ENCODE assay signal across 11 cellular contexts in genomic region chr7:47720141-47720906, GRCh38.
DNase-seq lines count a peak whose midpoint lies in the region; ATAC-seq, FAIRE-seq and TF ChIP-seq lines count a peak whose summit lies in the region.
"Had no signal": no experiment of that assay in that cellular context is flagged by ENCODE, and none has a peak within 500 bp of the region (broad histone marks: within the 10 kb centered on the region; RNA-seq: fewer than 3 reads in every experiment).

No MANE protein-coding gene starts in this region.

- WGBS in heart left ventricle, 4 donors = 35 to 40% (median 36%) methylated on average over 12 of the region's 12 CpGs

- intact Hi-C loops in Right ventricle myocardium inferior (cut with DNase I) = no loop called here
- intact Hi-C loops in heart left ventricle (cut with DNase I) = no loop called here
- intact Hi-C loops in uterus (cut with DNase I; ENCODE audit: low total_unique reads) = no loop called here
- intact Hi-C loops in upper lobe of right lung (cut with DNase I) = no loop called here

- ATAC-seq in Right ventricle myocardium inferior (peak; percentile 83), heart left ventricle (peak in 3 of 4 donors; percentile 58 to 95 (median 78)), upper lobe of right lung (no peak)

- FAIRE-seq in HTR-8/SVneo (lab: Jason Lieb, UNC) = peak; percentile 54

- H3K4me3 ChIP-seq in right atrium auricular region (no peak overlapping the region), heart left ventricle (no peak overlapping the region), uterus (no peak overlapping the region), upper lobe of right lung (no peak overlapping the region)
- H3K4me3 ChIP-seq: suprapubic skin had no signal

- DNase-seq in Right ventricle myocardium inferior (ENCODE audit: missing footprints) (no peak), right atrium auricular region (ENCODE audit: low spot score) (no peak), HTR-8/SVneo (ENCODE audit: insufficient read length, low spot score) (peak; percentile 54), heart left ventricle (peak; percentile 54 to 81 (median 74)), uterus (peak; percentile 94 to 96), SIG-M5 treated with dmso at 0.1 percent for 504 hours (lab: John Stamatoyannopoulos, UW; ENCODE audit: unreplicated experiment) (no peak), upper lobe of right lung (no peak), NCI-H187 treated with DMSO at 0.1 percent for 48 hours (lab: John Stamatoyannopoulos, UW) (no peak)
- DNase-seq: 8988T, nucleus accumbens had no signal

- H3K36me3 ChIP-seq in right atrium auricular region (no peaks in the 10 kb centered on the region), heart left ventricle (no peaks in the 10 kb centered on the region), uterus (no peaks in the 10 kb centered on the region), upper lobe of right lung (no peaks in the 10 kb centered on the region)
- H3K36me3 ChIP-seq: suprapubic skin had no signal

- H3K27me3 ChIP-seq in right atrium auricular region = no peaks in the 10 kb centered on the region
- no peaks in the 10 kb centered on the region for H3K27me3 ChIP-seq in heart left ventricle
- no peaks in the 10 kb centered on the region for H3K27me3 ChIP-seq in uterus
- H3K27me3 ChIP-seq in upper lobe of right lung = no peaks in the 10 kb centered on the region
- H3K27me3 ChIP-seq: suprapubic skin had no signal

- TF ChIP-seq POLR2A in heart left ventricle (IDR thresholded peaks at IDR 0.05) (no peak), uterus (IDR thresholded peaks at IDR 0.05) (no peak)

- H3K4me1 ChIP-seq in right atrium auricular region (peaks cover 0 to 12% of the 10 kb centered on the region in 2 donors), heart left ventricle (peaks cover 0 to 16% (median 13%) of the 10 kb centered on the region in 12 donors), uterus (peaks cover 0 to 6% of the 10 kb centered on the region in 2 donors), upper lobe of right lung (no peaks in the 10 kb centered on the region)

- H3K9me3 ChIP-seq in right atrium auricular region (no peaks in the 10 kb centered on the region), heart left ventricle (no peaks in the 10 kb centered on the region), uterus (no peaks in the 10 kb centered on the region), upper lobe of right lung (no peaks in the 10 kb centered on the region)
- H3K9me3 ChIP-seq: suprapubic skin had no signal

- no peak overlapping the region for H3K27ac ChIP-seq in right atrium auricular region
- H3K27ac ChIP-seq in heart left ventricle = peak overlapping the region in 1 of 12 donors; percentile 22
- H3K27ac ChIP-seq in uterus = peak overlapping the region; percentile 66 to 78
- no peak overlapping the region for H3K27ac ChIP-seq in upper lobe of right lung
- H3K27ac ChIP-seq: suprapubic skin had no signal

- no peak for TF ChIP-seq CTCF in right atrium auricular region (IDR thresholded peaks at IDR 0.05)
- no peak for TF ChIP-seq CTCF in heart left ventricle (IDR thresholded peaks at IDR 0.05)
- TF ChIP-seq CTCF in uterus (IDR thresholded peaks at IDR 0.05) = peak in 1 of 4 experiments; percentile 6
- no peak for TF ChIP-seq CTCF in upper lobe of right lung (IDR thresholded peaks at IDR 0.05)

Comparison
In these comparisons a context has a peak if more than half of its experiments do, and no peak if none do; other contexts are left out.
1. DNase-seq: peak in HTR-8/SVneo (single experiment), heart left ventricle (5 of 5) and uterus (2 of 2); none in Right ventricle myocardium inferior (single experiment), right atrium auricular region (single experiment), SIG-M5 treated with dmso at 0.1 percent for 504 hours (single experiment), upper lobe of right lung (single experiment) and NCI-H187 treated with DMSO at 0.1 percent for 48 hours (single experiment).
2. H3K27ac ChIP-seq: peak in uterus (2 of 2); none in right atrium auricular region (0 of 2) and upper lobe of right lung (single experiment).